In the genomic region with DNA sequence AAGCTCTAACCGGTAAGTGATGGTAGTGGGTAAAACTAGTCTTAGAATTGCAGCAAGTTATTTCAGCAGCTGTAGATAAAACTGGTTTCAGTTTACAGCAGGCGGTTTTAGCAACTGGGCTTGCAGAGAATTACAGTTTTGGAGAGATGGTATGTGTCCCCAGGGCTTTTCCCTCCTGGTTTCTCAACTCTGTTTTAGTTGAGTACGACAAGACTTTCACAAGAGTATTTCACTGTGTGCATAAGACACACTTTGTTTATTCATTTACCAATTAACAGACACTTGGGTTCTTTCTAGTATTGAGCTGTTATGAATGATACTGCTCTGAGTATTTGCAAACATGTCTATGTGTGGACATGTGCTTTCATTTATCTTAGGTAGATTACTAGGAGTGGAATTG, we compare ENCODE assay signal across 19 cellular contexts.
DNase-seq lines count a peak whose midpoint lies in the region; ATAC-seq, FAIRE-seq and TF ChIP-seq lines count a peak whose summit lies in the region.
"Had no signal": no experiment of that assay in that cellular context is flagged by ENCODE, and none has a peak within 500 bp of the region (broad histone marks: within the 10 kb centered on the region; RNA-seq: fewer than 3 reads in every experiment).

No MANE protein-coding gene starts in this region.

- H3K9ac ChIP-seq in DND-41 (ENCODE audit: low read depth, low read length) = no peak overlapping the region
- no peak overlapping the region for H3K9ac ChIP-seq in Loucy (ENCODE audit: low read depth, low read length, poor library complexity, severe bottlenecking)
- H3K9ac ChIP-seq: BLaER1 treated with 17β-estradiol and CSF1 and Interleukin-3, amounts not matched to agents 10 nM and 100 nM had no signal

- no peaks in the 10 kb centered on the region for H3K9me2 ChIP-seq in Loucy (replicated peaks; ENCODE audit: low read depth, low read length)

- H3K36me3 ChIP-seq in DND-41 (ENCODE audit: insufficient read depth, low read length) (no peaks in the 10 kb centered on the region), Loucy (ENCODE audit: insufficient read depth, low read length) (no peaks in the 10 kb centered on the region)
- H3K36me3 ChIP-seq: BLaER1 treated with 17β-estradiol and CSF1 and Interleukin-3, amounts not matched to agents 10 nM and 100 nM; gastrocnemius medialis; neutrophil; uterus had no signal

- no peak for FAIRE-seq in H54 (lab: Jason Lieb, UNC)

- no peak overlapping the region for H3K4me3 Mint-ChIP-seq in type B pancreatic cell
- H3K4me3 Mint-ChIP-seq: activated CD8-positive, alpha-beta memory T cell treated with anti-CD3 and anti-CD28 coated beads, Interleukin-2, amount 10 ng/mL, durations not matched to agents 7 days and 5 days; immature natural killer cell; stimulated activated effector memory CD8-positive, alpha-beta T cell treated with anti-CD3 and anti-CD28 coated beads, Interleukin-12 subunit alpha, Interleukin-12 subunit beta, amount 100 ng/mL, for 72 hours had no signal

- peak overlapping the region; percentile 38 for H2AFZ ChIP-seq in DND-41 (ENCODE audit: low read depth, low read length)
- H2AFZ ChIP-seq in Loucy (ENCODE audit: low read length) = peak overlapping the region; percentile 21

- H3K4me2 ChIP-seq in DND-41 (ENCODE audit: insufficient read depth, low read length) = no peak overlapping the region
- H3K4me2 ChIP-seq in Loucy (ENCODE audit: low read depth, low read length, poor library complexity, severe bottlenecking) = no peak overlapping the region
- H3K4me2 ChIP-seq: BLaER1 treated with 17β-estradiol and CSF1 and Interleukin-3, amounts not matched to agents 10 nM and 100 nM had no signal

- DNase-seq in DND-41 (no peak), cardiac fibroblast (ENCODE audit: low read depth in 2 of 2) (peak; percentile 80 to 89), myocyte (ENCODE audit: low read depth) (peak; percentile 67), H54 (ENCODE audit: insufficient read length, low spot score) (no peak), type B pancreatic cell (ENCODE audit: extremely low spot score, unreplicated experiment) (no peak)
- DNase-seq: activated CD8-positive, alpha-beta memory T cell treated with anti-CD3 and anti-CD28 coated beads, Interleukin-2, amount 10 ng/mL, durations not matched to agents 7 days and 5 days; activated effector memory CD4-positive, alpha-beta T cell treated with anti-CD3 and anti-CD28 coated beads, Interleukin-2, amount 50 U/mL, for 16 hours; gastrocnemius medialis; immature natural killer cell; NCI-H2029; uterus had no signal

- no peak for TF ChIP-seq CTCF in DND-41 (IDR thresholded peaks at IDR 0.05; ENCODE audit: borderline replicate concordance, extremely low read depth, low read length, poor library complexity, severe bottlenecking)
- no peak for TF ChIP-seq CTCF in Loucy (conservative IDR thresholded peaks at IDR 0.05; ENCODE audit: low read length)
- no peak for TF ChIP-seq CTCF in cardiac fibroblast (IDR thresholded peaks at IDR 0.05; ENCODE audit: low read depth, low read length)
- TF ChIP-seq CTCF in type B pancreatic cell (conservative IDR thresholded peaks at IDR 0.05) = no peak

- H3K79me2 ChIP-seq in DND-41 (ENCODE audit: insufficient read depth, low read length) (no peaks in the 10 kb centered on the region), Loucy (ENCODE audit: insufficient read depth, low read length) (no peaks in the 10 kb centered on the region)

- no peak overlapping the region for H3K27ac Mint-ChIP-seq in type B pancreatic cell
- H3K27ac Mint-ChIP-seq: activated CD8-positive, alpha-beta memory T cell treated with anti-CD3 and anti-CD28 coated beads, Interleukin-2, amount 10 ng/mL, durations not matched to agents 7 days and 5 days; immature natural killer cell; stimulated activated effector memory CD8-positive, alpha-beta T cell treated with anti-CD3 and anti-CD28 coated beads, Interleukin-12 subunit alpha, Interleukin-12 subunit beta, amount 100 ng/mL, for 72 hours had no signal

- H3K4me1 ChIP-seq in DND-41 (ENCODE audit: insufficient read depth, low read length) (no peaks in the 10 kb centered on the region), Loucy (ENCODE audit: insufficient read depth, low read length, poor library complexity, severe bottlenecking) (no peaks in the 10 kb centered on the region)
- H3K4me1 ChIP-seq: gastrocnemius medialis, uterus had no signal

- no peaks in the 10 kb centered on the region for H3K27me3 Mint-ChIP-seq in type B pancreatic cell

- H3K9me3 Mint-ChIP-seq in type B pancreatic cell = peaks cover 5% of the 10 kb centered on the region
- H3K9me3 Mint-ChIP-seq: stimulated activated effector memory CD8-positive, alpha-beta T cell treated with anti-CD3 and anti-CD28 coated beads, Interleukin-12 subunit alpha, Interleukin-12 subunit beta, amount 100 ng/mL, for 72 hours had no signal

- H3K4me3 ChIP-seq in DND-41 (ENCODE audit: low read depth in 1 of 2, low read length in 2 of 2) = no peak overlapping the region
- H3K4me3 ChIP-seq in Loucy (ENCODE audit: low read length, poor library complexity, severe bottlenecking) = no peak overlapping the region
- H3K4me3 ChIP-seq in cardiac fibroblast (replicated peaks in 1 of 2; ENCODE audit: low read depth in 2 of 2, low read length in 2 of 2) = no peak overlapping the region
- H3K4me3 ChIP-seq: BLaER1 treated with 17β-estradiol and CSF1 and Interleukin-3, amounts not matched to agents 10 nM and 100 nM; gastrocnemius medialis; uterus had no signal

- H3K27me3 ChIP-seq in DND-41 (ENCODE audit: insufficient read depth, low read length, poor library complexity) = no peaks in the 10 kb centered on the region
- H3K27me3 ChIP-seq in Loucy (ENCODE audit: insufficient read depth, low read length, poor library complexity, severe bottlenecking) = no peaks in the 10 kb centered on the region
- H3K27me3 ChIP-seq: BLaER1 treated with 17β-estradiol and CSF1 and Interleukin-3, amounts not matched to agents 10 nM and 100 nM; gastrocnemius medialis; neutrophil; uterus had no signal

- no peaks in the 10 kb centered on the region for H3K36me3 Mint-ChIP-seq in type B pancreatic cell
- H3K36me3 Mint-ChIP-seq: activated CD8-positive, alpha-beta memory T cell treated with anti-CD3 and anti-CD28 coated beads, Interleukin-2, amount 10 ng/mL, durations not matched to agents 7 days and 5 days; stimulated activated effector memory CD8-positive, alpha-beta T cell treated with anti-CD3 and anti-CD28 coated beads, Interleukin-12 subunit alpha, Interleukin-12 subunit beta, amount 100 ng/mL, for 72 hours had no signal

- no peak overlapping the region for H3K27ac ChIP-seq in DND-41 (ENCODE audit: low read length)
- H3K27ac ChIP-seq: BLaER1 treated with 17β-estradiol and CSF1 and Interleukin-3, amounts not matched to agents 10 nM and 100 nM; gastrocnemius medialis; neutrophil; uterus had no signal

- H4K20me1 ChIP-seq in DND-41 (ENCODE audit: insufficient read depth, low read length) (no peaks in the 10 kb centered on the region), Loucy (ENCODE audit: insufficient read depth, low read length, poor library complexity, severe bottlenecking) (no peaks in the 10 kb centered on the region)
- H4K20me1 ChIP-seq: BLaER1 treated with 17β-estradiol and CSF1 and Interleukin-3, amounts not matched to agents 10 nM and 100 nM had no signal

- H3K9me3 ChIP-seq in DND-41 (ENCODE audit: insufficient read depth, low read length, severe bottlenecking) (no peaks in the 10 kb centered on the region), Loucy (ENCODE audit: insufficient read depth, low read depth, low read length) (no peaks in the 10 kb centered on the region)
- H3K9me3 ChIP-seq: neutrophil had no signal

- H3K4me1 Mint-ChIP-seq in type B pancreatic cell (ENCODE audit: unreplicated experiment) = no peaks in the 10 kb centered on the region
- H3K4me1 Mint-ChIP-seq: activated CD8-positive, alpha-beta memory T cell treated with anti-CD3 and anti-CD28 coated beads, Interleukin-2, amount 10 ng/mL, durations not matched to agents 7 days and 5 days; immature natural killer cell; stimulated activated effector memory CD8-positive, alpha-beta T cell treated with anti-CD3 and anti-CD28 coated beads, Interleukin-12 subunit alpha, Interleukin-12 subunit beta, amount 100 ng/mL, for 72 hours had no signal

- H3F3A ChIP-seq in Loucy (ENCODE audit: low read depth) = no peaks in the 10 kb centered on the region

- TF ChIP-seq POLR2A in H54 (IDR thresholded peaks at IDR 0.05; ENCODE audit: low read depth, low read length) = no peak

- ATAC-seq in DND-41 (ENCODE audit: insufficient read depth, low read depth) (peak; percentile 33; the same call in 1 of the 3 replicates), GM19035 (IDR thresholded peaks at IDR 0.05; ENCODE audit: unreplicated experiment) (no peak), GM21576 (IDR thresholded peaks at IDR 0.05; ENCODE audit: unreplicated experiment) (no peak)
- ATAC-seq: activated CD8-positive, alpha-beta memory T cell treated with anti-CD3 and anti-CD28 coated beads, Interleukin-2, amount 10 ng/mL, durations not matched to agents 7 days and 5 days; gastrocnemius medialis; Panc1; sciatic nerve; stimulated activated effector memory CD8-positive, alpha-beta T cell treated with anti-CD3 and anti-CD28 coated beads, Interleukin-12 subunit alpha, Interleukin-12 subunit beta, amount 100 ng/mL, for 72 hours had no signal

Comparison
In these comparisons a context has a peak if more than half of its experiments do, and no peak if none do; other contexts are left out.
1. DNase-seq: peak in cardiac fibroblast (2 of 2) and myocyte (single experiment); none in DND-41 (single experiment), H54 (single experiment) and type B pancreatic cell (single experiment).